ENCODE assay signal across 20 cellular contexts in the genomic region with DNA sequence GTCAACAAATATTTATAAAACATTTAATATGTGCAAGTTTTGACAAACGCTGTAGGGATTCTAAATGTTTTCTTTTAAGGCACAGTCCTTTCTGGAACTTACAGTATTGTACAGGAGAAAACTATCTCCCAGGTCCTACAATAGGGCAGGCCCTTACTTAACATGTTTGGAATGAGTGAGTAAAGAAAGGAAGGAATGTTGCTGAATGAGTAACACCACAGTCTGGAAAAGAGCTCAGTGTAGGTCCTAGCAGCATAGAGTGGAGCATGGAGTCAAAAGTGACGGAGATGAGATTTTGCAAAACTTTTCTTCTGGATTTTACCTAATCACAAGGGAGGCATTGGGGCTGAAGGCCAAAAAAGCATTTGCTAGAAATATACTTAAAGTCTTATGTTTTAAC. TPM values are rescaled to one million over a fixed set of nuclear protein-coding genes. Genes with fewer than 3 reads are reported as not detected.
A peak's percentile ranks its signal among the peaks of the same experiment; 100 is the strongest.
DNase-seq lines count a peak whose midpoint lies in the region; ATAC-seq, FAIRE-seq and TF ChIP-seq lines count a peak whose summit lies in the region.
"Had no signal": no experiment of that assay in that cellular context is flagged by ENCODE, and none has a peak within 500 bp of the region (broad histone marks: within the 10 kb centered on the region; RNA-seq: fewer than 3 reads in every experiment).

No MANE protein-coding gene starts in this region.

- no peaks in the 10 kb centered on the region for H3K27me3 ChIP-seq in endodermal cell (ENCODE audit: control insufficient read depth, insufficient read depth, low read length, poor library complexity, severe bottlenecking)

- H3K9ac ChIP-seq in endodermal cell (ENCODE audit: extremely low read depth, low read length, poor library complexity, severe bottlenecking): no peak overlapping the region
- H3K9ac ChIP-seq: parathyroid adenoma had no signal

- H3K27ac ChIP-seq in endodermal cell (ENCODE audit: low read depth, low read length): no peak overlapping the region
- H3K27ac ChIP-seq: parathyroid adenoma had no signal

- no peak overlapping the region for H3K4me3 Mint-ChIP-seq in endodermal cell
- H3K4me3 Mint-ChIP-seq in activated CD8-positive, alpha-beta T cell treated with anti-CD3 and anti-CD28 coated beads, Interleukin-2, amount 10 ng/mL, durations not matched to agents 7 days and 5 days: no peak overlapping the region
- H3K4me3 Mint-ChIP-seq: activated naive CD8-positive, alpha-beta T cell treated with anti-CD3 and anti-CD28 coated beads, Interleukin-2, amount 50 U/mL, for 24 hours; activated T-cell treated with anti-CD3 and anti-CD28 coated beads, Interleukin-2, amount 50 U/mL, for 4 hours; H9; T-cell had no signal

- H3K36me3 Mint-ChIP-seq in endodermal cell (ENCODE audit: low read depth): peaks cover 3% of the 10 kb centered on the region
- H3K36me3 Mint-ChIP-seq in activated CD8-positive, alpha-beta T cell treated with anti-CD3 and anti-CD28 coated beads, Interleukin-2, amount 10 ng/mL, durations not matched to agents 7 days and 5 days (ENCODE audit: low read depth): peaks cover 2% of the 10 kb centered on the region

- no peak for TF ChIP-seq CTCF in endodermal cell (conservative IDR thresholded peaks at IDR 0.05)

- peaks cover 6% of the 10 kb centered on the region for H3K4me1 Mint-ChIP-seq in endodermal cell
- H3K4me1 Mint-ChIP-seq in activated CD8-positive, alpha-beta T cell treated with anti-CD3 and anti-CD28 coated beads, Interleukin-2, amount 10 ng/mL, durations not matched to agents 7 days and 5 days (ENCODE audit: low read depth): no peaks in the 10 kb centered on the region
- H3K4me1 Mint-ChIP-seq: activated naive CD8-positive, alpha-beta T cell treated with anti-CD3 and anti-CD28 coated beads, Interleukin-2, amount 50 U/mL, for 24 hours had no signal

- no peak overlapping the region for H3K27ac Mint-ChIP-seq in endodermal cell
- no peak overlapping the region for H3K27ac Mint-ChIP-seq in activated CD8-positive, alpha-beta T cell treated with anti-CD3 and anti-CD28 coated beads, Interleukin-2, amount 10 ng/mL, durations not matched to agents 7 days and 5 days
- H3K27ac Mint-ChIP-seq: activated naive CD8-positive, alpha-beta T cell treated with anti-CD3 and anti-CD28 coated beads, Interleukin-2, amount 50 U/mL, for 24 hours; T-cell had no signal

- H3K36me3 ChIP-seq in endodermal cell (ENCODE audit: control insufficient read depth, insufficient read depth, low read length): no peaks in the 10 kb centered on the region

- peaks cover 16% of the 10 kb centered on the region for H3K9me3 Mint-ChIP-seq in endodermal cell
- peaks cover 7% of the 10 kb centered on the region for H3K9me3 Mint-ChIP-seq in activated CD8-positive, alpha-beta T cell treated with anti-CD3 and anti-CD28 coated beads, Interleukin-2, amount 10 ng/mL, durations not matched to agents 7 days and 5 days (ENCODE audit: insufficient read depth)

- FAIRE-seq in RCC 7860 (lab: Jason Lieb, UNC): no peak
- FAIRE-seq: GM12878 had no signal

- DNase-seq in AG08396 (ENCODE audit: low spot score): peak; percentile 57
- peak; percentile 52 for DNase-seq in RCC 7860 (ENCODE audit: low spot score)
- DNase-seq in endodermal cell: no peak
- peak; percentile 15 to 25 for DNase-seq in lung microvascular endothelial cell (ENCODE audit: low read depth in 2 of 2)
- no peak for DNase-seq in COLO668 (lab: John Stamatoyannopoulos, UW; ENCODE audit: unreplicated experiment)
- DNase-seq in activated CD8-positive, alpha-beta T cell treated with anti-CD3 and anti-CD28 coated beads, Interleukin-2, amount 10 ng/mL, durations not matched to agents 7 days and 5 days: no peak
- DNase-seq: activated CD4-positive, CD25-positive, alpha-beta regulatory T cell treated with anti-CD3 and anti-CD28 coated beads, Interleukin-2, amount 50 U/mL, for 72 hours; activated naive CD8-positive, alpha-beta T cell treated with anti-CD3 and anti-CD28 coated beads, Interleukin-2, amount 50 U/mL, for 24 hours; activated T-cell treated with anti-CD3 and anti-CD28 coated beads, Interleukin-2, amount 50 U/mL, for 4 hours; DMS79; effector CD4-positive, alpha-beta T cell; H9; hippocampal formation; midbrain; stimulated activated CD4-positive, alpha-beta T cell treated with anti-CD3 and anti-CD28 coated beads, Interleukin-15, amount 100 ng/mL, for 24 hours; T-cell had no signal

- H3K4me3 ChIP-seq in endodermal cell (ENCODE audit: low read length): peak overlapping the region; percentile 5
- H3K4me3 ChIP-seq: GM12878 had no signal

- H3K9me3 ChIP-seq in endodermal cell (ENCODE audit: control insufficient read depth, low read length): peaks cover 10% of the 10 kb centered on the region

- no peak for ATAC-seq in HG03354 (IDR thresholded peaks at IDR 0.05; ENCODE audit: poor library complexity, severe bottlenecking, unreplicated experiment)
- no peak for ATAC-seq in HG03520 (IDR thresholded peaks at IDR 0.05; ENCODE audit: unreplicated experiment)
- ATAC-seq in activated CD8-positive, alpha-beta T cell treated with anti-CD3 and anti-CD28 coated beads, Interleukin-2, amount 10 ng/mL, durations not matched to agents 7 days and 5 days: no peak
- ATAC-seq: activated naive CD8-positive, alpha-beta T cell treated with anti-CD3 and anti-CD28 coated beads, Interleukin-2, amount 50 U/mL, for 24 hours; activated T-cell treated with anti-CD3 and anti-CD28 coated beads, Interleukin-2, amount 50 U/mL, for 4 hours; GM12878; T-cell had no signal

- no peaks in the 10 kb centered on the region for H3K27me3 Mint-ChIP-seq in endodermal cell (ENCODE audit: insufficient read depth)
- H3K27me3 Mint-ChIP-seq in activated CD8-positive, alpha-beta T cell treated with anti-CD3 and anti-CD28 coated beads, Interleukin-2, amount 10 ng/mL, durations not matched to agents 7 days and 5 days (ENCODE audit: low read depth): peaks cover 11% of the 10 kb centered on the region
- H3K27me3 Mint-ChIP-seq: activated naive CD8-positive, alpha-beta T cell treated with anti-CD3 and anti-CD28 coated beads, Interleukin-2, amount 50 U/mL, for 24 hours had no signal

- 95 to 100% methylated on average over 1 to 2 of the region's 2 CpGs for whole genome bisulfite sequencing in endodermal cell (ENCODE audit: insufficient coverage in 1 of 2, insufficient read length in 1 of 2), 2 experiments

- H3K4me1 ChIP-seq in endodermal cell (ENCODE audit: control insufficient read depth, insufficient read depth, low read length): peaks cover under 1% of the 10 kb centered on the region
- H3K4me1 ChIP-seq: parathyroid adenoma had no signal

- POLR2A ChIA-PET in activated CD8-positive, alpha-beta T cell treated with anti-CD3 and anti-CD28 coated beads, Interleukin-2, amount 10 ng/mL, durations not matched to agents 7 days and 5 days (lab: Charles Lee): no interaction called here

- CTCF ChIA-PET in activated CD8-positive, alpha-beta T cell treated with anti-CD3 and anti-CD28 coated beads, Interleukin-2, amount 10 ng/mL, durations not matched to agents 7 days and 5 days (lab: Charles Lee): interaction anchor here (0.9 to 2.7 kb wide), 2 partner anchors 9 to 150 kb away, joined by 3 to 18 read pairs; no protein-coding TSS in a partner anchor

RNA-seq across cellular contexts. Expression of gene ADD3, which starts 20.4 kb away (rescaled TPM):
- total RNA-seq in endodermal cell (100 to 1,000 TPM; 183 to 241 TPM), lung microvascular endothelial cell (226 and 317 TPM in 2 replicates)
- 105 TPM for polyA plus RNA-seq in endodermal cell (2013, experiment 1 of 2)
- polyA plus RNA-seq in endodermal cell (2013, experiment 2 of 2): 104 TPM
- 100 to 1,000 TPM; 172 to 200 TPM for total RNA-seq in activated CD8-positive, alpha-beta T cell treated with anti-CD3 and anti-CD28 coated beads, Interleukin-2, amount 10 ng/mL, durations not matched to agents 7 days and 5 days

Comparison
In these comparisons a context has a peak if more than half of its experiments do, and no peak if none do; other contexts are left out.
1. DNase-seq: peak in AG08396 (single experiment), RCC 7860 (single experiment) and lung microvascular endothelial cell (2 of 2); none in endodermal cell (single experiment), COLO668 (single experiment) and activated CD8-positive, alpha-beta T cell treated with anti-CD3 and anti-CD28 coated beads, Interleukin-2, amount 10 ng/mL, durations not matched to agents 7 days and 5 days (single experiment).